8 cellular contexts compared by ENCODE assay signal in the genomic region with DNA sequence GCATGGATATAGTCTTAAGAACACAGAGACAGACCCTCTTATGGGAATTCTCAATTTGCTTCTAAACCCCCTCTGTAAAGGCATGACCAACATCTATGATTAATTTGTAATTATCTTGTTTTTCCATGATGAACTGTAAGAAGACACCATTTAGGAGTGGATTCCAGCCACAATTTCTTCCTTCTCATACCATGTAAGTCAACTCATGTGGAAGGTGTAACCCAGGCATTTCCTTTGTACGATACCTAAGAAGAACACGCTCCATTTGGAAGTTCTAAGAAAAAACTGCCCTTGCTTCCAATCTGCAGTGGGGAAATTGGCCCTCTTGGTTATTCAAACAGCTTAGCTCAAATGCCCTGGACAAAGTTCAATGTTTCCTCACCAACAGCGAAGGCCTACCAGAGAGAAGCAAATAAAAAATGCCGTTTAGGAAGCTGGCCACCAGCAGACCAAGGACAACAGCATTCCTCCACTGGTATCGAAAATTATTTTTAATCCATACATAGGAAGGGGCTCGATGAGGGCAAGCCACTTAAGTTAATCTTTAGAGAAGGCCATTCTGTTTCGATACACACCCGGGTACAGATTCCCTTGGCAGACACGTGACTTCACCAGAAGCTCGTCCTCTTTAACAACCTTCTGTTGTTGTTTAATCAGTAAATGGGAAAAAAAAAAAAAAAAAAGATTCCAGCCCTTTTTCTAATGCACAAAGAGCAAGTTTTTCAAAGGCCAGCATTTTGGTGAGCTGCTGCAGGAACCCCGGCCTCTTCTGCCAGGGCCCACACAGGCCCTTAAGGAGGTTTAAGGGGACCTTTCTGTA. TPM values are rescaled to one million over a fixed set of nuclear protein-coding genes. Genes with fewer than 3 reads are reported as not detected.
A peak's percentile ranks its signal among the peaks of the same experiment; 100 is the strongest.
DNase-seq lines count a peak whose midpoint lies in the region; ATAC-seq lines count a peak whose summit lies in the region.

No MANE protein-coding gene starts in this region.

- H3K36me3 Mint-ChIP-seq in immature natural killer cell = no peaks in the 10 kb centered on the region

- ATAC-seq in stimulated activated naive CD8-positive, alpha-beta T cell treated with anti-CD3 and anti-CD28 coated beads, Interleukin-15, amount 100 ng/mL, for 72 hours = no peak
- ATAC-seq in GM21528 (IDR thresholded peaks at IDR 0.05; ENCODE audit: low FRiP score, unreplicated experiment) (no peak), HG03108 (IDR thresholded peaks at IDR 0.05; ENCODE audit: unreplicated experiment) (no peak), GM21576 (IDR thresholded peaks at IDR 0.05; ENCODE audit: unreplicated experiment) (no peak), HG02885 (IDR thresholded peaks at IDR 0.05; ENCODE audit: poor library complexity, unreplicated experiment) (no peak)

- H3K9me3 Mint-ChIP-seq in immature natural killer cell = no peaks in the 10 kb centered on the region
- no peaks in the 10 kb centered on the region for H3K9me3 Mint-ChIP-seq in stimulated activated naive CD8-positive, alpha-beta T cell treated with anti-CD3 and anti-CD28 coated beads, Interleukin-15, amount 100 ng/mL, for 72 hours

- peak overlapping the region; percentile 22 to 87 (median 64) for H3K4me3 Mint-ChIP-seq in immature natural killer cell
- peak overlapping the region; percentile 74 to 81 for H3K4me3 Mint-ChIP-seq in stimulated activated naive CD8-positive, alpha-beta T cell treated with anti-CD3 and anti-CD28 coated beads, Interleukin-15, amount 100 ng/mL, for 72 hours

- H3K27ac Mint-ChIP-seq in immature natural killer cell = peak overlapping the region; percentile 44 to 96 (median 88)
- peak overlapping the region in 1 of 2 donors; percentile 37 for H3K27ac Mint-ChIP-seq in stimulated activated naive CD8-positive, alpha-beta T cell treated with anti-CD3 and anti-CD28 coated beads, Interleukin-15, amount 100 ng/mL, for 72 hours

- DNase-seq in HK-2 (ENCODE audit: unreplicated experiment) (peak; percentile 11), astrocyte of the hippocampus (ENCODE audit: low read depth, low spot score) (peak; percentile 55), immature natural killer cell (no peak)
- DNase-seq in stimulated activated naive CD8-positive, alpha-beta T cell treated with anti-CD3 and anti-CD28 coated beads, Interleukin-15, amount 100 ng/mL, for 72 hours = no peak

- peaks cover 33 to 38% of the 10 kb centered on the region in 2 donors for H3K4me1 Mint-ChIP-seq in immature natural killer cell
- peaks cover 33% of the 10 kb centered on the region for H3K4me1 Mint-ChIP-seq in stimulated activated naive CD8-positive, alpha-beta T cell treated with anti-CD3 and anti-CD28 coated beads, Interleukin-15, amount 100 ng/mL, for 72 hours

- H3K27me3 Mint-ChIP-seq in immature natural killer cell (ENCODE audit: low read depth in 3 of 3) = peaks cover 0 to 13% (median 5%) of the 10 kb centered on the region in 3 donors
- H3K27me3 Mint-ChIP-seq in stimulated activated naive CD8-positive, alpha-beta T cell treated with anti-CD3 and anti-CD28 coated beads, Interleukin-15, amount 100 ng/mL, for 72 hours = no peaks in the 10 kb centered on the region

RNA-seq across cellular contexts. Expression of gene DHRSX, which starts 2.6 kb away (rescaled TPM):
- 10 to 100 TPM; 20.0 to 36.4 (median 23.2) TPM for polyA plus RNA-seq in immature natural killer cell

RNA-seq across cellular contexts. Expression of gene ZBED1, which starts 2.6 kb away (rescaled TPM):
- 10 to 100 TPM; 23.7 to 48.1 (median 41.4) TPM for polyA plus RNA-seq in immature natural killer cell

Comparison
In these comparisons a context has a peak if more than half of its experiments do, and no peak if none do; other contexts are left out.
1. DNase-seq: peak in HK-2 (single experiment) and astrocyte of the hippocampus (single experiment); none in immature natural killer cell (0 of 3) and stimulated activated naive CD8-positive, alpha-beta T cell treated with anti-CD3 and anti-CD28 coated beads, Interleukin-15, amount 100 ng/mL, for 72 hours (0 of 2).